1 cellular context compared by ENCODE assay signal in the genomic region with DNA sequence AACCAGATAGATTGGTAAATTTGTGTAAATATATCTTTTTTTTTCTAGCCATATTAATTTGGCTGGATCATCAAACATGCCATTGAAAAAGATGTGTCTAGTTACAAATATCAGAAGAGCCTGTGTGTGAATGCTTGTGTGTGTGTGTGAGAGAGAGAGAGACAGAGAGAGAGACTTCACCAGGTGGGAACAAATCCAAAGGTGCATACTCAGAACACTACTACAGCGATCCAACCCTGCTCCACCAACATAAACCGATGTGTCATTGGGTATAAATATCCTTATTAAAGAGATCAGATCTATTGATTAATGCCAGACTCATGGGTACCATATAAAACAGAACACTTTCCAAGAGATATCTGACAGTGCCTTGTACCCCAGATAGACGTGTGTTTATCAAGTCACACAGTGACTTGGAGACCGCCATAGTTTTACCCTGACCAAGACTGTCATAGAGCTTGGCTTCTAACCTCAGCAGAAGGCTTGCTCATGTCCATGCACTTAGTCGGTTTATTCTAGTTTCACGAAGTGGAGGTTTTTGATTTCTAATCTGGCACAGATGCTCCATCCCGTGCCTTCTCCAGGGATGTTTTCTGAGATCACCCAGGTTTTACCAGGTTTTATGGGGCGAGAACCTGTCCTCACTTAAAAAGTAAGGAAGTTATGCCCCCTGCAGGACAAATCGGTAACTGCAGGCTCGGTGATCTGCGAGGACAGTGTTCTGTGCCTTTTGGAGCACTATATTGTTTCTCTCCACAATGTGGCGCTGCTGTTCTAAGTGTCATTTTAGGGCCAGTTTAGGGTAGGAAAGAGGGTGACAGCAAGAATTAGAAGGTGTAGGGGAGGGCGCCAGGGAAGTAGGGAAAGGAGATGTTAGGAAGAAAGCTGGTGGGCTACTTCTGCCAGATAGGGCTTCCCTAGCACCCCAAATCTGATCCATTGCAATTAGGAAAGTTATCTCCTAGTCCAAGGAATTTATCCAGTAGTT.
TF ChIP-seq lines count a peak whose summit lies in the region.

No MANE protein-coding gene starts in this region.

TF ChIP-seq in K562, 482 proteins besides CTCF, POLR2A, EP300 and RAD21 (continued from another document and continues in another):
- TF ChIP-seq MAZ (CRISPR knock-in tag; conservative IDR thresholded peaks at IDR 0.05 in 1 of 2, IDR thresholded peaks at IDR 0.05 in 1 of 2) (peak; percentile 33 to 65; a peak in 2 of 4 replicates), NBN (IDR thresholded peaks at IDR 0.05; ENCODE audit: low read depth) (peak; percentile 58), TCF3 (CRISPR knock-in tag; IDR thresholded peaks at IDR 0.05) (peak; percentile 16; the same call in 1 of the 2 replicates), FIP1L1 (IDR thresholded peaks at IDR 0.05; ENCODE audit: low read depth, low read length, poor library complexity, severe bottlenecking) (no peak), BHLHE40 (IDR thresholded peaks at IDR 0.05; ENCODE audit: low read length) (peak; percentile 28; the same call in 1 of the 2 replicates), BRD9 (IDR thresholded peaks at IDR 0.05; ENCODE audit: low read depth, partially characterized antibody) (peak; percentile 48), L3MBTL2 (IDR thresholded peaks at IDR 0.05) (0 out of 2 replicates have a peak, but pooled peaks have one; percentile 18), HNRNPH1 (optimal IDR thresholded peaks at IDR 0.05; ENCODE audit: low read depth, low read length) (no peak), ATF1 (CRISPR knock-in tag; IDR thresholded peaks at IDR 0.05) (no peak), ATF1 (tag; IDR thresholded peaks at IDR 0.05) (0 out of 2 replicates have a peak, but pooled peaks have one; percentile 29), JUND (IDR thresholded peaks at IDR 0.05; ENCODE audit: borderline replicate concordance, low read depth, low read length) (peak; percentile 20; the same call in 1 of the 2 replicates), JUND (tag; IDR thresholded peaks at IDR 0.05; ENCODE audit: borderline replicate concordance, low read depth, low read length) (no peak; the same call in 2 of the 3 replicates), SRSF7 (optimal IDR thresholded peaks at IDR 0.05; ENCODE audit: low read depth, low read length) (no peak), ZBTB17 (CRISPR knock-in tag; IDR thresholded peaks at IDR 0.05) (no peak), TCFL5 (CRISPR knock-in tag; conservative IDR thresholded peaks at IDR 0.05) (no peak), HDGF (IDR thresholded peaks at IDR 0.05) (peak; percentile 81), C11orf30 (IDR thresholded peaks at IDR 0.05; ENCODE audit: low read depth) (peak; percentile 12; the same call in 1 of the 2 replicates), SOX6 (IDR thresholded peaks at IDR 0.05) (peak; percentile 43; the same call in 1 of the 2 replicates), SP1 (CRISPR knock-in tag; IDR thresholded peaks at IDR 0.05) (peak; percentile 25; the same call in 1 of the 2 replicates), TOE1 (IDR thresholded peaks at IDR 0.05; ENCODE audit: borderline replicate concordance) (0 out of 2 replicates have a peak, but pooled peaks have one; percentile 35), TOE1 (CRISPR knock-in tag; IDR thresholded peaks at IDR 0.05; ENCODE audit: borderline replicate concordance, low read depth) (no peak), TSC22D4 (tag; IDR thresholded peaks at IDR 0.05) (no peak), CC2D1A (IDR thresholded peaks at IDR 0.05) (peak; percentile 89), CXXC5 (CRISPR knock-in tag; IDR thresholded peaks at IDR 0.05) (peak; percentile 39; the same call in 1 of the 2 replicates), CBFA2T3 (IDR thresholded peaks at IDR 0.05) (no peak), RB1 (IDR thresholded peaks at IDR 0.05; ENCODE audit: low read depth) (peak; percentile 23; the same call in 1 of the 2 replicates), CBX1 (IDR thresholded peaks at IDR 0.05; ENCODE audit: low read depth) (no peak), SMC3 (conservative IDR thresholded peaks at IDR 0.05; ENCODE audit: insufficient read depth, low read depth, low read length) (peak; percentile 99), BCOR (IDR thresholded peaks at IDR 0.05) (no peak)
- TF ChIP-seq, protein P1, sequence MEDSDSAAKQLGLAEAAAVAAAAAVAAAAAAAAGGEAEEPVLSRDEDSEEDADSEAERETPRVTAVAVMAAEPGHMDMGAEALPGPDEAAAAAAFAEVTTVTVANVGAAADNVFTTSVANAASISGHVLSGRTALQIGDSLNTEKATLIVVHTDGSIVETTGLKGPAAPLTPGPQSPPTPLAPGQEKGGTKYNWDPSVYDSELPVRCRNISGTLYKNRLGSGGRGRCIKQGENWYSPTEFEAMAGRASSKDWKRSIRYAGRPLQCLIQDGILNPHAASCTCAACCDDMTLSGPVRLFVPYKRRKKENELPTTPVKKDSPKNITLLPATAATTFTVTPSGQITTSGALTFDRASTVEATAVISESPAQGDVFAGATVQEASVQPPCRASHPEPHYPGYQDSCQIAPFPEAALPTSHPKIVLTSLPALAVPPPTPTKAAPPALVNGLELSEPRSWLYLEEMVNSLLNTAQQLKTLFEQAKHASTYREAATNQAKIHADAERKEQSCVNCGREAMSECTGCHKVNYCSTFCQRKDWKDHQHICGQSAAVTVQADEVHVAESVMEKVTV (CRISPR knock-in tag; IDR thresholded peaks at IDR 0.05), result peak; percentile 99
- TF ChIP-seq, protein P2, sequence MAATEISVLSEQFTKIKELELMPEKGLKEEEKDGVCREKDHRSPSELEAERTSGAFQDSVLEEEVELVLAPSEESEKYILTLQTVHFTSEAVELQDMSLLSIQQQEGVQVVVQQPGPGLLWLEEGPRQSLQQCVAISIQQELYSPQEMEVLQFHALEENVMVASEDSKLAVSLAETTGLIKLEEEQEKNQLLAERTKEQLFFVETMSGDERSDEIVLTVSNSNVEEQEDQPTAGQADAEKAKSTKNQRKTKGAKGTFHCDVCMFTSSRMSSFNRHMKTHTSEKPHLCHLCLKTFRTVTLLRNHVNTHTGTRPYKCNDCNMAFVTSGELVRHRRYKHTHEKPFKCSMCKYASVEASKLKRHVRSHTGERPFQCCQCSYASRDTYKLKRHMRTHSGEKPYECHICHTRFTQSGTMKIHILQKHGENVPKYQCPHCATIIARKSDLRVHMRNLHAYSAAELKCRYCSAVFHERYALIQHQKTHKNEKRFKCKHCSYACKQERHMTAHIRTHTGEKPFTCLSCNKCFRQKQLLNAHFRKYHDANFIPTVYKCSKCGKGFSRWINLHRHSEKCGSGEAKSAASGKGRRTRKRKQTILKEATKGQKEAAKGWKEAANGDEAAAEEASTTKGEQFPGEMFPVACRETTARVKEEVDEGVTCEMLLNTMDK (IDR thresholded peaks at IDR 0.05; ENCODE audit: borderline replicate concordance, insufficient read depth, low read depth, low read length, poor library complexity, severe bottlenecking), result no peak
- TF ChIP-seq, protein P3, sequence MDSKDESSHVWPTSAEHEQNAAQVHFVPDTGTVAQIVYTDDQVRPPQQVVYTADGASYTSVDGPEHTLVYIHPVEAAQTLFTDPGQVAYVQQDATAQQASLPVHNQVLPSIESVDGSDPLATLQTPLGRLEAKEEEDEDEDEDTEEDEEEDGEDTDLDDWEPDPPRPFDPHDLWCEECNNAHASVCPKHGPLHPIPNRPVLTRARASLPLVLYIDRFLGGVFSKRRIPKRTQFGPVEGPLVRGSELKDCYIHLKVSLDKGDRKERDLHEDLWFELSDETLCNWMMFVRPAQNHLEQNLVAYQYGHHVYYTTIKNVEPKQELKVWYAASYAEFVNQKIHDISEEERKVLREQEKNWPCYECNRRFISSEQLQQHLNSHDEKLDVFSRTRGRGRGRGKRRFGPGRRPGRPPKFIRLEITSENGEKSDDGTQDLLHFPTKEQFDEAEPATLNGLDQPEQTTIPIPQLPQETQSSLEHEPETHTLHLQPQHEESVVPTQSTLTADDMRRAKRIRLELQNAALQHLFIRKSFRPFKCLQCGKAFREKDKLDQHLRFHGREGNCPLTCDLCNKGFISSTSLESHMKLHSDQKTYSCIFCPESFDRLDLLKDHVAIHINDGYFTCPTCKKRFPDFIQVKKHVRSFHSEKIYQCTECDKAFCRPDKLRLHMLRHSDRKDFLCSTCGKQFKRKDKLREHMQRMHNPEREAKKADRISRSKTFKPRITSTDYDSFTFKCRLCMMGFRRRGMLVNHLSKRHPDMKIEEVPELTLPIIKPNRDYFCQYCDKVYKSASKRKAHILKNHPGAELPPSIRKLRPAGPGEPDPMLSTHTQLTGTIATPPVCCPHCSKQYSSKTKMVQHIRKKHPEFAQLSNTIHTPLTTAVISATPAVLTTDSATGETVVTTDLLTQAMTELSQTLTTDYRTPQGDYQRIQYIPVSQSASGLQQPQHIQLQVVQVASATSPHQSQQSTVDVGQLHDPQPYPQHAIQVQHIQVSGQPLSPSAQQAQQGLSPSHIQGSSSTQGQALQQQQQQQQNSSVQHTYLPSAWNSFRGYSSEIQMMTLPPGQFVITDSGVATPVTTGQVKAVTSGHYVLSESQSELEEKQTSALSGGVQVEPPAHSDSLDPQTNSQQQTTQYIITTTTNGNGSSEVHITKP (IDR thresholded peaks at IDR 0.05; ENCODE audit: partially characterized antibody), result peak; percentile 10
- TF ChIP-seq, protein P4, sequence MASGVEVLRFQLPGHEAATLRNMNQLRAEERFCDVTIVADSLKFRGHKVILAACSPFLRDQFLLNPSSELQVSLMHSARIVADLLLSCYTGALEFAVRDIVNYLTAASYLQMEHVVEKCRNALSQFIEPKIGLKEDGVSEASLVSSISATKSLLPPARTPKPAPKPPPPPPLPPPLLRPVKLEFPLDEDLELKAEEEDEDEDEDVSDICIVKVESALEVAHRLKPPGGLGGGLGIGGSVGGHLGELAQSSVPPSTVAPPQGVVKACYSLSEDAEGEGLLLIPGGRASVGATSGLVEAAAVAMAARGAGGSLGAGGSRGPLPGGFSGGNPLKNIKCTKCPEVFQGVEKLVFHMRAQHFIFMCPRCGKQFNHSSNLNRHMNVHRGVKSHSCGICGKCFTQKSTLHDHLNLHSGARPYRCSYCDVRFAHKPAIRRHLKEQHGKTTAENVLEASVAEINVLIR (CRISPR knock-in tag; IDR thresholded peaks at IDR 0.05), result no peak
- TF ChIP-seq, protein P5, sequence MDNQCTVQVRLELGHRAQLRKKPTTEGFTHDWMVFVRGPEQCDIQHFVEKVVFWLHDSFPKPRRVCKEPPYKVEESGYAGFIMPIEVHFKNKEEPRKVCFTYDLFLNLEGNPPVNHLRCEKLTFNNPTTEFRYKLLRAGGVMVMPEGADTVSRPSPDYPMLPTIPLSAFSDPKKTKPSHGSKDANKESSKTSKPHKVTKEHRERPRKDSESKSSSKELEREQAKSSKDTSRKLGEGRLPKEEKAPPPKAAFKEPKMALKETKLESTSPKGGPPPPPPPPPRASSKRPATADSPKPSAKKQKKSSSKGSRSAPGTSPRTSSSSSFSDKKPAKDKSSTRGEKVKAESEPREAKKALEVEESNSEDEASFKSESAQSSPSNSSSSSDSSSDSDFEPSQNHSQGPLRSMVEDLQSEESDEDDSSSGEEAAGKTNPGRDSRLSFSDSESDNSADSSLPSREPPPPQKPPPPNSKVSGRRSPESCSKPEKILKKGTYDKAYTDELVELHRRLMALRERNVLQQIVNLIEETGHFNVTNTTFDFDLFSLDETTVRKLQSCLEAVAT (IDR thresholded peaks at IDR 0.05), result 0 out of 4 replicates have a peak, but pooled peaks of 1 of the 2 experiments have one; percentile 67
- TF ChIP-seq, protein P6, sequence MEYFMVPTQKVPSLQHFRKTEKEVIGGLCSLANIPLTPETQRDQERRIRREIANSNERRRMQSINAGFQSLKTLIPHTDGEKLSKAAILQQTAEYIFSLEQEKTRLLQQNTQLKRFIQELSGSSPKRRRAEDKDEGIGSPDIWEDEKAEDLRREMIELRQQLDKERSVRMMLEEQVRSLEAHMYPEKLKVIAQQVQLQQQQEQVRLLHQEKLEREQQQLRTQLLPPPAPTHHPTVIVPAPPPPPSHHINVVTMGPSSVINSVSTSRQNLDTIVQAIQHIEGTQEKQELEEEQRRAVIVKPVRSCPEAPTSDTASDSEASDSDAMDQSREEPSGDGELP (CRISPR knock-in tag; IDR thresholded peaks at IDR 0.05; ENCODE audit: borderline replicate concordance), result no peak
- TF ChIP-seq, protein P7, sequence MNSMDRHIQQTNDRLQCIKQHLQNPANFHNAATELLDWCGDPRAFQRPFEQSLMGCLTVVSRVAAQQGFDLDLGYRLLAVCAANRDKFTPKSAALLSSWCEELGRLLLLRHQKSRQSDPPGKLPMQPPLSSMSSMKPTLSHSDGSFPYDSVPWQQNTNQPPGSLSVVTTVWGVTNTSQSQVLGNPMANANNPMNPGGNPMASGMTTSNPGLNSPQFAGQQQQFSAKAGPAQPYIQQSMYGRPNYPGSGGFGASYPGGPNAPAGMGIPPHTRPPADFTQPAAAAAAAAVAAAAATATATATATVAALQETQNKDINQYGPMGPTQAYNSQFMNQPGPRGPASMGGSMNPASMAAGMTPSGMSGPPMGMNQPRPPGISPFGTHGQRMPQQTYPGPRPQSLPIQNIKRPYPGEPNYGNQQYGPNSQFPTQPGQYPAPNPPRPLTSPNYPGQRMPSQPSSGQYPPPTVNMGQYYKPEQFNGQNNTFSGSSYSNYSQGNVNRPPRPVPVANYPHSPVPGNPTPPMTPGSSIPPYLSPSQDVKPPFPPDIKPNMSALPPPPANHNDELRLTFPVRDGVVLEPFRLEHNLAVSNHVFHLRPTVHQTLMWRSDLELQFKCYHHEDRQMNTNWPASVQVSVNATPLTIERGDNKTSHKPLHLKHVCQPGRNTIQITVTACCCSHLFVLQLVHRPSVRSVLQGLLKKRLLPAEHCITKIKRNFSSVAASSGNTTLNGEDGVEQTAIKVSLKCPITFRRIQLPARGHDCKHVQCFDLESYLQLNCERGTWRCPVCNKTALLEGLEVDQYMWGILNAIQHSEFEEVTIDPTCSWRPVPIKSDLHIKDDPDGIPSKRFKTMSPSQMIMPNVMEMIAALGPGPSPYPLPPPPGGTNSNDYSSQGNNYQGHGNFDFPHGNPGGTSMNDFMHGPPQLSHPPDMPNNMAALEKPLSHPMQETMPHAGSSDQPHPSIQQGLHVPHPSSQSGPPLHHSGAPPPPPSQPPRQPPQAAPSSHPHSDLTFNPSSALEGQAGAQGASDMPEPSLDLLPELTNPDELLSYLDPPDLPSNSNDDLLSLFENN (IDR thresholded peaks at IDR 0.05; ENCODE audit: low read depth in 2 of 2, low read length in 2 of 2), result 0 out of 4 replicates have a peak, but pooled peaks of 1 of the 2 experiments have one; percentile 20
